ENCODE assay signal across 24 cellular contexts in the genomic region with DNA sequence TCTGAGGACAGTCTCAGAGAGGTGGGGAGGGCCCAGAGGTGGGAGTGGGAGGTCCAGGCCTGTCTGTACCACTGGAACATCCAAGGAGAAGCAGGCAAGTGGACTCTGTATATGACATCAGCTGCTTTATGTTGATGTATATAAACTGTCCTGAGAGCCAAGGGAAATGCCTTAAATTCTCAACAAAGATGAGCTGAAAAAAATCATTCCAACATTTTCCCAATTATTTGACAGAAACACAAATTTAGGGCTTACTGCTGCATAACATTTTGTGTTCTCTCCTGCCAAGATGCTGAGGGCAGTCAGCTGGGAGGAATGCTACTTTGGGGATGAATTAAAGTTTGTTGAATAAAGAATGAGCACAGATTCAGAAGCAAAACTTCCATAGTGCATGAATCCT.
"Had no signal": no experiment of that assay in that cellular context is flagged by ENCODE, and none has a peak within 500 bp of the region (broad histone marks: within the 10 kb centered on the region; RNA-seq: fewer than 3 reads in every experiment).

No MANE protein-coding gene starts in this region.

- H3K27me3 ChIP-seq: ascending aorta, brain microvascular endothelial cell, gastroesophageal sphincter, ovary, thyroid gland, upper lobe of right lung had no signal

- H3K27ac ChIP-seq: brain microvascular endothelial cell, gastroesophageal sphincter, ovary, prostate gland, thyroid gland, upper lobe of right lung had no signal

- H3K4me3 ChIP-seq: ascending aorta, gastroesophageal sphincter, ovary, prostate gland, thyroid gland, upper lobe of right lung had no signal

- DNase-seq: activated CD4-positive, alpha-beta T cell treated with anti-CD3 and anti-CD28 coated beads, Interleukin-2, amount 10 ng/mL, durations not matched to agents 24 days and 14 days; activated CD8-positive, alpha-beta memory T cell treated with anti-CD3 and anti-CD28 coated beads, Interleukin-2, amount 10 ng/mL, durations not matched to agents 7 days and 5 days; activated CD8-positive, alpha-beta T cell treated with anti-CD3 and anti-CD28 coated beads for 36 hours; activated gamma-delta T cell treated with Interleukin-2 at 50 U/mL for 16 hours; brain microvascular endothelial cell; caudate nucleus; effector memory CD4-positive, alpha-beta T cell; head of caudate nucleus; hypothalamus; midbrain; natural killer cell; ovary; stimulated activated CD4-positive, alpha-beta T cell treated with anti-CD3 and anti-CD28 coated beads, Interleukin-2, amount 100 ng/mL, for 48 hours; stimulated activated CD8-positive, alpha-beta memory T cell treated with anti-CD3 and anti-CD28 coated beads, Interleukin-4, amount 100 ng/mL, for 48 hours; stimulated activated naive B cell treated with anti-CD40 and anti-IgM and Interleukin-4, amounts not matched to agents 10 μg/mL and 1 μg/mL and 100 μg/mL, for 72 hours; T1000; thyroid gland; upper lobe of right lung had no signal

- H3K4me1 ChIP-seq: ascending aorta, gastroesophageal sphincter, prostate gland, upper lobe of right lung had no signal

- ATAC-seq: activated CD4-positive, CD25-positive, alpha-beta regulatory T cell treated with anti-CD3 and anti-CD28 coated beads, Interleukin-2, amount 50 U/mL, for 24 hours; activated CD8-positive, alpha-beta memory T cell treated with anti-CD3 and anti-CD28 coated beads, Interleukin-2, amount 10 ng/mL, durations not matched to agents 7 days and 5 days; activated CD8-positive, alpha-beta T cell treated with anti-CD3 and anti-CD28 coated beads for 36 hours; gastroesophageal sphincter; natural killer cell; stimulated activated naive B cell treated with anti-CD40 and anti-IgM and Interleukin-4, amounts not matched to agents 10 μg/mL and 1 μg/mL and 100 μg/mL, for 72 hours; upper lobe of right lung had no signal

- H3K36me3 ChIP-seq: ascending aorta, brain microvascular endothelial cell, gastroesophageal sphincter, ovary, prostate gland, thyroid gland, upper lobe of right lung had no signal

- H3K36me3 Mint-ChIP-seq: activated CD8-positive, alpha-beta memory T cell treated with anti-CD3 and anti-CD28 coated beads, Interleukin-2, amount 10 ng/mL, durations not matched to agents 7 days and 5 days; natural killer cell had no signal

- H3K9me3 Mint-ChIP-seq: activated CD4-positive, alpha-beta T cell treated with anti-CD3 and anti-CD28 coated beads, Interleukin-2, amount 10 ng/mL, durations not matched to agents 24 days and 14 days; activated CD8-positive, alpha-beta T cell treated with anti-CD3 and anti-CD28 coated beads for 36 hours; activated naive CD4-positive, alpha-beta T cell treated with anti-CD3 and anti-CD28 coated beads, Interleukin-2, amount 50 U/mL, for 24 hours; natural killer cell; T-helper 1 cell treated with Interleukin-12 subunit alpha and Interleukin-12 subunit beta and Interleukin-4 antibody, amounts not matched to agents 30 μg/mL and 1 μg/mL, for 36 hours had no signal

- H3K9me3 ChIP-seq: ascending aorta, gastroesophageal sphincter, ovary, prostate gland, thyroid gland, upper lobe of right lung had no signal

- H3K27ac Mint-ChIP-seq: activated CD4-positive, alpha-beta T cell treated with anti-CD3 and anti-CD28 coated beads, Interleukin-2, amount 10 ng/mL, durations not matched to agents 24 days and 14 days; activated CD8-positive, alpha-beta memory T cell treated with anti-CD3 and anti-CD28 coated beads, Interleukin-2, amount 10 ng/mL, durations not matched to agents 7 days and 5 days; activated CD8-positive, alpha-beta T cell treated with anti-CD3 and anti-CD28 coated beads for 36 hours; activated naive CD4-positive, alpha-beta T cell treated with anti-CD3 and anti-CD28 coated beads, Interleukin-2, amount 50 U/mL, for 24 hours; natural killer cell; T-helper 1 cell treated with Interleukin-12 subunit alpha and Interleukin-12 subunit beta and Interleukin-4 antibody, amounts not matched to agents 30 μg/mL and 1 μg/mL, for 36 hours had no signal

- H3K4me3 Mint-ChIP-seq: activated CD4-positive, alpha-beta T cell treated with anti-CD3 and anti-CD28 coated beads, Interleukin-2, amount 10 ng/mL, durations not matched to agents 24 days and 14 days; activated CD8-positive, alpha-beta memory T cell treated with anti-CD3 and anti-CD28 coated beads, Interleukin-2, amount 10 ng/mL, durations not matched to agents 7 days and 5 days; activated CD8-positive, alpha-beta T cell treated with anti-CD3 and anti-CD28 coated beads for 36 hours; activated naive CD4-positive, alpha-beta T cell treated with anti-CD3 and anti-CD28 coated beads, Interleukin-2, amount 50 U/mL, for 24 hours; natural killer cell; stimulated activated naive B cell treated with anti-CD40 and anti-IgM and Interleukin-4, amounts not matched to agents 10 μg/mL and 1 μg/mL and 100 μg/mL, for 72 hours; T-helper 1 cell treated with Interleukin-12 subunit alpha and Interleukin-12 subunit beta and Interleukin-4 antibody, amounts not matched to agents 30 μg/mL and 1 μg/mL, for 36 hours had no signal

- H3K27me3 Mint-ChIP-seq: activated CD4-positive, alpha-beta T cell treated with anti-CD3 and anti-CD28 coated beads, Interleukin-2, amount 10 ng/mL, durations not matched to agents 24 days and 14 days; activated CD8-positive, alpha-beta memory T cell treated with anti-CD3 and anti-CD28 coated beads, Interleukin-2, amount 10 ng/mL, durations not matched to agents 7 days and 5 days; activated CD8-positive, alpha-beta T cell treated with anti-CD3 and anti-CD28 coated beads for 36 hours; activated naive CD4-positive, alpha-beta T cell treated with anti-CD3 and anti-CD28 coated beads, Interleukin-2, amount 50 U/mL, for 24 hours had no signal

- H3K4me1 Mint-ChIP-seq: activated CD4-positive, alpha-beta T cell treated with anti-CD3 and anti-CD28 coated beads, Interleukin-2, amount 10 ng/mL, durations not matched to agents 24 days and 14 days; activated naive CD4-positive, alpha-beta T cell treated with anti-CD3 and anti-CD28 coated beads, Interleukin-2, amount 50 U/mL, for 24 hours had no signal
